Comparison of ENCODE assay signal across 8 cellular contexts in the genomic region with DNA sequence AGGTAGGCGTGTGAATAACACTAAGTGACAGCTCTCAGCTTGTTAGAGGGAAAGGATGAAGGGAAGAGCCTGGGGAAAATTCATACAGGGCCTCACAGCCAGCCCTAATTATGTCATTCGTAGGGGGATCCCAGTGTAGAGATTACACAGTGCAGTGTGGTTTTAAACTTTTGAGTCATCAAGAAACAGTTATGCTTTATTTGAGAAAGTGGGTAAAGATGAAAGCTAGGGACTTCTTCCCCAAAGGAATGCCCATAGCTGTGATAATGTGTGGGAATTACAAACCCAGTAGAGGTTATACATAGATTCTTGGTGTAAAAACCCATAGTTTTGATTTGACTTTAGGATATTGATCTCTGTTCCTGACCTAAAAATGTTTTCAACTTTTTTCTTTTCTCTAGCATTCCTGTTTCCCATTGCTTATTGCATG. TPM values are rescaled to one million over a fixed set of nuclear protein-coding genes. Genes with fewer than 3 reads are reported as not detected.
DNase-seq lines count a peak whose midpoint lies in the region; ATAC-seq and TF ChIP-seq lines count a peak whose summit lies in the region.

No MANE protein-coding gene starts in this region.

- intact Hi-C loops in activated B cell treated with CpG ODN at 0.5 μM for 24 hours (cut with micrococcal nuclease), result loop anchor here (2.0 to 10.0 kb wide), 8 partner anchors 473 to 1085 kb away; a partner anchor contains a TSS
- intact Hi-C loops in psoas muscle (cut with DNase I), result loop anchor here in 1 of 2 donors (2.0 kb wide), 1 partner anchor 491 kb away; a partner anchor contains a TSS
- intact Hi-C loops in heart left ventricle (cut with DNase I), result loop anchor here in 5 of 10 donors (5.0 to 10.0 kb wide), 3 partner anchors 490 to 693 kb away; a partner anchor contains a TSS

- H3K4me3 Mint-ChIP-seq in activated B cell treated with CpG ODN at 0.5 μM for 24 hours, result peak overlapping the region; percentile 20

- H3K9me3 Mint-ChIP-seq in activated B cell treated with CpG ODN at 0.5 μM for 24 hours, result no peaks in the 10 kb centered on the region

- TF ChIP-seq CTCF in activated B cell treated with CpG ODN at 0.5 μM for 24 hours (IDR thresholded peaks at IDR 0.05), result no peak
- TF ChIP-seq CTCF in psoas muscle (IDR thresholded peaks at IDR 0.05), result no peak
- no peak for TF ChIP-seq CTCF in heart left ventricle (IDR thresholded peaks at IDR 0.05)

- H3K36me3 ChIP-seq in psoas muscle (ENCODE audit: insufficient read depth in 1 of 2, low read depth in 1 of 2), result peaks cover 0 to 21% of the 10 kb centered on the region in 2 donors
- peaks cover 0 to 17% (median 0%) of the 10 kb centered on the region in 9 donors for H3K36me3 ChIP-seq in heart left ventricle

- H3K9me3 ChIP-seq in psoas muscle (no peaks in the 10 kb centered on the region), heart left ventricle (no peaks in the 10 kb centered on the region)

- H3K27me3 ChIP-seq in psoas muscle (ENCODE audit: insufficient read depth in 3 of 3, low read length in 2 of 3) (no peaks in the 10 kb centered on the region), heart left ventricle (no peaks in the 10 kb centered on the region)

- no peaks in the 10 kb centered on the region for H3K27me3 Mint-ChIP-seq in activated B cell treated with CpG ODN at 0.5 μM for 24 hours

- H3K27ac ChIP-seq in psoas muscle (no peak overlapping the region), substantia nigra (ENCODE audit: low read depth, low read length, poor library complexity, severe bottlenecking) (no peak overlapping the region), heart left ventricle (no peak overlapping the region)

- H3K4me3 ChIP-seq in psoas muscle, result no peak overlapping the region
- H3K4me3 ChIP-seq in heart left ventricle, result no peak overlapping the region

- H3K4me1 Mint-ChIP-seq in activated B cell treated with CpG ODN at 0.5 μM for 24 hours, result peaks cover 26% of the 10 kb centered on the region

- no peak overlapping the region for H3K27ac Mint-ChIP-seq in activated B cell treated with CpG ODN at 0.5 μM for 24 hours

- 80 to 93% (median 89%) methylated on average over 2 of the region's 2 CpGs for WGBS in psoas muscle, 3 donors
- WGBS in heart left ventricle, 4 donors, result 84 to 93% (median 88%) methylated on average over 2 of the region's 2 CpGs

- POLR2A ChIA-PET in activated B cell treated with CpG ODN at 0.5 μM for 24 hours (lab: Charles Lee), result interaction anchor here (0.6 kb wide), 1 partner anchor 504 kb away, joined by 3 read pairs; no protein-coding TSS in a partner anchor

- H3K36me3 Mint-ChIP-seq in activated B cell treated with CpG ODN at 0.5 μM for 24 hours (ENCODE audit: low read depth), result peaks cover 21% of the 10 kb centered on the region

- DNase-seq in activated B cell treated with CpG ODN at 0.5 μM for 24 hours (no peak), kidney tubule cell (ENCODE audit: low spot score) (peak; percentile 70), psoas muscle (no peak), globus pallidus (ENCODE audit: low spot score) (no peak), substantia nigra (lab: John Stamatoyannopoulos, UW) (no peak), heart left ventricle (no peak)

- ATAC-seq in GM18502 (IDR thresholded peaks at IDR 0.05; ENCODE audit: poor library complexity, unreplicated experiment), result peak; percentile 34
- ATAC-seq in HG02678 (IDR thresholded peaks at IDR 0.05; ENCODE audit: unreplicated experiment), result peak; percentile 24
- no peak for ATAC-seq in activated B cell treated with CpG ODN at 0.5 μM for 24 hours (ENCODE audit: low read depth)
- ATAC-seq in psoas muscle, result no peak
- no peak for ATAC-seq in heart left ventricle

- H3K4me1 ChIP-seq in psoas muscle (peaks cover 4% of the 10 kb centered on the region), heart left ventricle (peaks cover 0 to 27% (median 7%) of the 10 kb centered on the region in 12 donors)

- CTCF ChIA-PET in activated B cell treated with CpG ODN at 0.5 μM for 24 hours (lab: Charles Lee), result no interaction called here

- no peak for TF ChIP-seq POLR2A in heart left ventricle (IDR thresholded peaks at IDR 0.05)

RNA-seq across cellular contexts. Expression of a gene that starts 1.9 kb away (rescaled TPM):
- total RNA-seq in activated B cell treated with CpG ODN at 0.5 μM for 24 hours (33.4 and 37.7 TPM in 2 replicates), psoas muscle (10 to 100 TPM; 14.3 to 27.7 (median 17.1) TPM), heart left ventricle (10 to 100 TPM in 4 of 9 donors, 1 to 10 TPM in 5; 2.8 to 20.7 (median 9.5) TPM)
- polyA plus RNA-seq in psoas muscle (1 to 10 TPM; 3.5 to 7.3 (median 7.2) TPM), heart left ventricle (1 to 10 TPM; 1.2 to 3.7 TPM)

RNA-seq across cellular contexts. Expression of a gene that starts 59.5 kb away (rescaled TPM):
- total RNA-seq in activated B cell treated with CpG ODN at 0.5 μM for 24 hours (0.76 and 1.5 TPM in 2 replicates), psoas muscle (10 to 100 TPM in 3 of 4 donors, 1 to 10 TPM in 1; 7.3 to 25.4 (median 13.2) TPM), heart left ventricle (10 to 100 TPM in 5 of 9 donors, 1 to 10 TPM in 4; 6.9 to 22.2 (median 12.7) TPM)
- polyA plus RNA-seq in psoas muscle (10 to 100 TPM in 1 of 3 donors, 1 to 10 TPM in 2; 3.3 to 17.1 (median 8.4) TPM), heart left ventricle (1 to 10 TPM; 1.4 to 7.6 TPM)

Comparison
In these comparisons a context has a peak if more than half of its experiments do, and no peak if none do; other contexts are left out.
1. ATAC-seq: peak in GM18502 (single experiment) and HG02678 (single experiment); none in activated B cell treated with CpG ODN at 0.5 μM for 24 hours (single experiment), psoas muscle (0 of 4) and heart left ventricle (0 of 4).